ENCODE assay signal across 8 cellular contexts in genomic region chr4:51845055-51845426, GRCh38. TPM values are rescaled to one million over a fixed set of nuclear protein-coding genes. Genes with fewer than 3 reads are reported as not detected.
DNase-seq lines count a peak whose midpoint lies in the region; ATAC-seq and TF ChIP-seq lines count a peak whose summit lies in the region.

No MANE protein-coding gene starts in this region.

- TF ChIP-seq POLR2A in HCT116 (IDR thresholded peaks at IDR 0.05; ENCODE audit: borderline replicate concordance, extremely low read depth, insufficient read depth, insufficient read length) = no peak

- CTCF ChIA-PET in HCT116 (lab: Charles Lee) = no interaction called here
- CTCF ChIA-PET in activated CD4-positive, alpha-beta memory T cell treated with anti-CD3 and anti-CD28 coated beads, Interleukin-2, amount 10 ng/mL, durations not matched to agents 7 days and 5 days (lab: Charles Lee) = no interaction called here

- POLR2A ChIA-PET in HCT116 (lab: Charles Lee) = no interaction called here
- POLR2A ChIA-PET in activated CD4-positive, alpha-beta memory T cell treated with anti-CD3 and anti-CD28 coated beads, Interleukin-2, amount 10 ng/mL, durations not matched to agents 7 days and 5 days (lab: Charles Lee) = no interaction called here

- H2AFZ ChIP-seq in HCT116 (ENCODE audit: low read depth, low read length, poor library complexity, severe bottlenecking) = no peak overlapping the region
- peak overlapping the region; percentile 18 for H2AFZ ChIP-seq in hepatocyte
- H2AFZ ChIP-seq in smooth muscle cell (ENCODE audit: low read depth) = peak overlapping the region; percentile 85

- H4K20me1 ChIP-seq in HCT116 (ENCODE audit: insufficient read depth) (no peaks in the 10 kb centered on the region), hepatocyte (ENCODE audit: insufficient read depth, poor library complexity, severe bottlenecking) (peaks cover 22% of the 10 kb centered on the region), smooth muscle cell (ENCODE audit: low read depth) (peaks cover 53% of the 10 kb centered on the region)

- H3K36me3 Mint-ChIP-seq in activated CD4-positive, alpha-beta memory T cell treated with anti-CD3 and anti-CD28 coated beads, Interleukin-2, amount 10 ng/mL, durations not matched to agents 7 days and 5 days (ENCODE audit: low read depth) = peaks cover 16% of the 10 kb centered on the region

- WGBS in hepatocyte (ENCODE audit: low lambda C conversion rate, missing lambda C conversion rate) = 49% methylated on average over 6 of the region's 6 CpGs
- 47% methylated on average over 6 of the region's 6 CpGs for WGBS in smooth muscle cell (ENCODE audit: low lambda C conversion rate)
- 29 to 30% methylated on average over 6 of the region's 6 CpGs for WGBS in aorta, 2 donors

- ATAC-seq in HCT116 (no peak), aorta (ENCODE audit: low FRiP score) (no peak), GM18511 (IDR thresholded peaks at IDR 0.05; ENCODE audit: unreplicated experiment) (no peak)

- RAD21 ChIA-PET in HCT116 (lab: Charles Lee; ENCODE audit: low non-redundant PET in 1 of 2, low total read pairs in 2 of 2, uncharacterized antibody in 2 of 2, unreplicated experiment in 2 of 2) = no interaction called here

- peak overlapping the region; percentile 90 for H3K4me3 Mint-ChIP-seq in activated CD4-positive, alpha-beta memory T cell treated with anti-CD3 and anti-CD28 coated beads, Interleukin-2, amount 10 ng/mL, durations not matched to agents 7 days and 5 days

- H3K79me2 ChIP-seq in HCT116 (ENCODE audit: insufficient read depth, low read length) = peaks cover 61% of the 10 kb centered on the region
- peaks cover 56% of the 10 kb centered on the region for H3K79me2 ChIP-seq in hepatocyte
- H3K79me2 ChIP-seq in smooth muscle cell (ENCODE audit: low read depth) = peaks cover 53% of the 10 kb centered on the region

- H3K36me3 ChIP-seq in HCT116 (ENCODE audit: control insufficient read depth in 1 of 2, insufficient read depth in 2 of 2, low read length in 2 of 2) (0 out of 4 replicates have a peak, but pooled peaks cover 0 to 4% of the 10 kb centered on the region in 2 experiments), hepatocyte (replicated peaks; ENCODE audit: insufficient read depth, low read depth) (no peaks in the 10 kb centered on the region), smooth muscle cell (ENCODE audit: low read depth) (no peaks in the 10 kb centered on the region), aorta (ENCODE audit: control insufficient read depth in 1 of 2, insufficient read depth in 2 of 2, low read length in 1 of 2) (no peaks in the 10 kb centered on the region)

- DNase-seq in HCT116 (ENCODE audit: low read depth, low spot score) (no peak), hepatocyte (ENCODE audit: low spot score) (no peak), smooth muscle cell (lab: John Stamatoyannopoulos, UW; ENCODE audit: unreplicated experiment) (no peak), hippocampal formation (lab: John Stamatoyannopoulos, UW) (no peak), midbrain (lab: John Stamatoyannopoulos, UW) (no peak), aorta (no peak)
- no peak for DNase-seq in activated CD4-positive, alpha-beta memory T cell treated with anti-CD3 and anti-CD28 coated beads, Interleukin-2, amount 10 ng/mL, durations not matched to agents 7 days and 5 days

- H3K27me3 Mint-ChIP-seq in activated CD4-positive, alpha-beta memory T cell treated with anti-CD3 and anti-CD28 coated beads, Interleukin-2, amount 10 ng/mL, durations not matched to agents 7 days and 5 days = no peaks in the 10 kb centered on the region

- no peaks in the 10 kb centered on the region for H3K9me3 Mint-ChIP-seq in activated CD4-positive, alpha-beta memory T cell treated with anti-CD3 and anti-CD28 coated beads, Interleukin-2, amount 10 ng/mL, durations not matched to agents 7 days and 5 days

- H3K9me2 ChIP-seq in HCT116 (ENCODE audit: insufficient read depth) = no peaks in the 10 kb centered on the region
- H3K9me2 ChIP-seq in hepatocyte (replicated peaks; ENCODE audit: insufficient read depth) = no peaks in the 10 kb centered on the region

- peak overlapping the region; percentile 74 for H3K9ac ChIP-seq in HCT116 (ENCODE audit: low read length)
- H3K9ac ChIP-seq in smooth muscle cell (ENCODE audit: low read depth) = peak overlapping the region; percentile 58

- no TSS peak for BruUV-seq in HCT116 (replicated peaks; lab: Mats Ljungman, UMichigan)

- H3K9me3 ChIP-seq in HCT116 (ENCODE audit: control insufficient read depth in 1 of 2, insufficient read depth in 1 of 2, low read depth in 1 of 2, low read length in 2 of 2) (no peaks in the 10 kb centered on the region), hepatocyte (ENCODE audit: low read depth) (no peaks in the 10 kb centered on the region), smooth muscle cell (replicated peaks; ENCODE audit: low read depth) (no peaks in the 10 kb centered on the region), aorta (ENCODE audit: control insufficient read depth, low read length) (no peaks in the 10 kb centered on the region)

- H3K27ac ChIP-seq in HCT116 (ENCODE audit: low read depth, low read length) (peak overlapping the region; percentile 60), hepatocyte (peak overlapping the region; percentile 69), smooth muscle cell (ENCODE audit: low read depth) (peak overlapping the region; percentile 56), aorta (ENCODE audit: low read depth in 1 of 2, low read length in 2 of 2) (no peak overlapping the region)

- H3K4me1 ChIP-seq in HCT116 (ENCODE audit: control insufficient read depth in 1 of 2, insufficient read depth in 2 of 2, low read length in 2 of 2) (peaks cover 11 to 15% of the 10 kb centered on the region in 2 experiments; a peak in 3 of 4 replicates), hepatocyte (ENCODE audit: insufficient read depth) (no peaks in the 10 kb centered on the region), smooth muscle cell (ENCODE audit: low read depth) (peaks cover 43% of the 10 kb centered on the region), aorta (ENCODE audit: control insufficient read depth in 1 of 2, insufficient read depth in 2 of 2, low read length in 2 of 2) (no peaks in the 10 kb centered on the region)

- no peaks in the 10 kb centered on the region for H3F3A ChIP-seq in smooth muscle cell (ENCODE audit: low read depth)

- H3K4me2 ChIP-seq in HCT116 (ENCODE audit: low read length) (peak overlapping the region; percentile 94), hepatocyte (peak overlapping the region; percentile 84), smooth muscle cell (peak overlapping the region; percentile 92)

- no peak for TF ChIP-seq RAD21 in HCT116 (IDR thresholded peaks at IDR 0.05; ENCODE audit: low read depth)

- intact Hi-C loops in HCT116 (cut with micrococcal nuclease) = no loop called here
- intact Hi-C loops in aorta (cut with DNase I) = no loop called here

- H3K4me1 Mint-ChIP-seq in activated CD4-positive, alpha-beta memory T cell treated with anti-CD3 and anti-CD28 coated beads, Interleukin-2, amount 10 ng/mL, durations not matched to agents 7 days and 5 days = peaks cover 20% of the 10 kb centered on the region

- H3K4me3 ChIP-seq in HCT116 (replicated peaks in 1 of 2; ENCODE audit: low read depth in 1 of 2, low read length in 2 of 2) (peak overlapping the region; percentile 68), hepatocyte (peak overlapping the region; percentile 59), smooth muscle cell (peak overlapping the region; percentile 75), aorta (ENCODE audit: low read length in 2 of 2) (peak overlapping the region in 1 of 2 donors; percentile 3)

- TF ChIP-seq CTCF in HCT116 (IDR thresholded peaks at IDR 0.05 in 2 of 3, conservative IDR thresholded peaks at IDR 0.05 in 1 of 3; ENCODE audit: borderline replicate concordance in 1 of 3, insufficient read depth in 1 of 3, low read depth in 2 of 3, low read length in 2 of 3) (no peak), hepatocyte (IDR thresholded peaks at IDR 0.05; ENCODE audit: poor library complexity) (no peak), smooth muscle cell (IDR thresholded peaks at IDR 0.05; ENCODE audit: borderline replicate concordance, insufficient read depth, poor library complexity, severe bottlenecking) (no peak)

- H3K27ac Mint-ChIP-seq in activated CD4-positive, alpha-beta memory T cell treated with anti-CD3 and anti-CD28 coated beads, Interleukin-2, amount 10 ng/mL, durations not matched to agents 7 days and 5 days = no peak overlapping the region

- H3K27me3 ChIP-seq in HCT116 (ENCODE audit: insufficient read depth, low read length) = no peaks in the 10 kb centered on the region
- H3K27me3 ChIP-seq in hepatocyte = no peaks in the 10 kb centered on the region
- no peaks in the 10 kb centered on the region for H3K27me3 ChIP-seq in smooth muscle cell (ENCODE audit: low read depth)
- no peaks in the 10 kb centered on the region for H3K27me3 ChIP-seq in aorta (ENCODE audit: control insufficient read depth in 1 of 2, insufficient read depth in 2 of 2, low read length in 1 of 2)

TF ChIP-seq in HCT116, 20 proteins besides CTCF, POLR2A, EP300 and RAD21:
- TF ChIP-seq MAX (IDR thresholded peaks at IDR 0.05) (no peak), TCF7L2 (IDR thresholded peaks at IDR 0.05; ENCODE audit: borderline replicate concordance, extremely low read depth, insufficient read depth, insufficient read length) (no peak), SP1 (IDR thresholded peaks at IDR 0.05; ENCODE audit: low read depth) (no peak)

RNA-seq across cellular contexts. Expression of gene DCUN1D4, which starts 2.1 kb away (rescaled TPM):
- total RNA-seq in HCT116 (2021; ENCODE audit: unreplicated experiment) (50.2 TPM), hepatocyte (33.6 and 39.9 TPM in 2 replicates), smooth muscle cell (22.9 and 31.5 TPM in 2 replicates), aorta (10 to 100 TPM; 69.6 to 87.8 TPM)
- 23.3 and 23.6 TPM in 2 replicates for polyA plus RNA-seq in HCT116 (2012)
- total RNA-seq in activated CD4-positive, alpha-beta memory T cell treated with anti-CD3 and anti-CD28 coated beads, Interleukin-2, amount 10 ng/mL, durations not matched to agents 7 days and 5 days = 10 to 100 TPM; 28.9 TPM
- polyA plus RNA-seq in hepatocyte (17.1 and 17.3 TPM in 2 replicates), smooth muscle cell (14.1 and 19.8 TPM in 2 replicates), aorta (10 to 100 TPM; 19.7 to 25.1 TPM)

Comparison
In these comparisons a context has a peak if more than half of its experiments do, and no peak if none do; other contexts are left out.
1. H3K27ac ChIP-seq: peak in HCT116 (single experiment), hepatocyte (single experiment) and smooth muscle cell (single experiment); none in aorta (0 of 2).
2. Peak in every context shown above with its lines, with median percentiles within 50 percentile points of each other: H3K4me2 ChIP-seq.